ENCODE assay signal across 12 cellular contexts in genomic region chr5:181088289-181088688, GRCh38. TPM values are rescaled to one million over a fixed set of nuclear protein-coding genes. Genes with fewer than 3 reads are reported as not detected.
DNase-seq lines count a peak whose midpoint lies in the region; ATAC-seq and TF ChIP-seq lines count a peak whose summit lies in the region.
"Had no signal": no experiment of that assay in that cellular context is flagged by ENCODE, and none has a peak within 500 bp of the region (broad histone marks: within the 10 kb centered on the region; RNA-seq: fewer than 3 reads in every experiment).

No MANE protein-coding gene starts in this region.

- H3K79me2 ChIP-seq in neural progenitor cell (ENCODE audit: low read depth): no peaks in the 10 kb centered on the region

- DNase-seq in NCI-H82 (lab: John Stamatoyannopoulos, UW) (peak; percentile 32), NCI-H82 treated with DMSO at 0.1 percent for 48 hours (lab: John Stamatoyannopoulos, UW; ENCODE audit: unreplicated experiment) (no peak), HuH-7.5 (ENCODE audit: low spot score) (peak; percentile 62), cardiac fibroblast (ENCODE audit: low read depth in 2 of 2) (peak in 1 of 2 donors; percentile 28), neural progenitor cell (ENCODE audit: low spot score) (peak; percentile 65), DMS153 (lab: John Stamatoyannopoulos, UW) (no peak)
- DNase-seq: activated T-cell treated with anti-CD3 and anti-CD28 coated beads, Interleukin-2, amount 50 U/mL, for 1 hour; Peyer's patch had no signal

- no peaks in the 10 kb centered on the region for H4K20me1 ChIP-seq in neural progenitor cell (ENCODE audit: low read depth)
- H4K20me1 ChIP-seq: BLaER1 had no signal

- no peak overlapping the region for H3K27ac ChIP-seq in neural progenitor cell
- H3K27ac ChIP-seq: BLaER1, Peyer's patch had no signal

- TF ChIP-seq CTCF in cardiac fibroblast (IDR thresholded peaks at IDR 0.05; ENCODE audit: low read depth, low read length): peak; percentile 41
- peak; percentile 63 for TF ChIP-seq CTCF in neural progenitor cell (IDR thresholded peaks at IDR 0.05)

- no peaks in the 10 kb centered on the region for H3K9me3 Mint-ChIP-seq in neural progenitor cell

- peaks cover 53% of the 10 kb centered on the region for H3K27me3 ChIP-seq in neural progenitor cell
- H3K27me3 ChIP-seq: BLaER1, Peyer's patch had no signal

- no peaks in the 10 kb centered on the region for H3K9me3 ChIP-seq in neural progenitor cell (ENCODE audit: low read depth)
- H3K9me3 ChIP-seq: BLaER1, Peyer's patch had no signal

- no peak overlapping the region for H3K4me2 ChIP-seq in neural progenitor cell
- H3K4me2 ChIP-seq: BLaER1 had no signal

- H3K9ac ChIP-seq in neural progenitor cell: no peak overlapping the region
- H3K9ac ChIP-seq: BLaER1 had no signal

- peaks cover 19% of the 10 kb centered on the region for H3K4me1 Mint-ChIP-seq in neural progenitor cell

- H3K4me1 ChIP-seq in neural progenitor cell: no peaks in the 10 kb centered on the region
- H3K4me1 ChIP-seq: BLaER1, Peyer's patch had no signal

- H3K36me3 ChIP-seq in neural progenitor cell: no peaks in the 10 kb centered on the region
- H3K36me3 ChIP-seq: BLaER1, Peyer's patch had no signal

- H3K4me3 Mint-ChIP-seq in neural progenitor cell: peak overlapping the region; percentile 16

- H3K36me3 Mint-ChIP-seq in neural progenitor cell: no peaks in the 10 kb centered on the region

- H3K4me3 ChIP-seq in cardiac fibroblast (replicated peaks in 1 of 2; ENCODE audit: low read depth in 2 of 2, low read length in 2 of 2) (no peak overlapping the region), neural progenitor cell (no peak overlapping the region)
- H3K4me3 ChIP-seq: BLaER1, Peyer's patch had no signal

- H3K27ac Mint-ChIP-seq in neural progenitor cell: no peak overlapping the region

- ATAC-seq in HG03520 (IDR thresholded peaks at IDR 0.05; ENCODE audit: unreplicated experiment) (no peak), GM21576 (IDR thresholded peaks at IDR 0.05; ENCODE audit: unreplicated experiment) (no peak)

- H2AFZ ChIP-seq in neural progenitor cell (replicated peaks): no peak overlapping the region

- peaks cover 25% of the 10 kb centered on the region for H3K27me3 Mint-ChIP-seq in neural progenitor cell (ENCODE audit: insufficient read depth, low read depth)

- H3F3A ChIP-seq in neural progenitor cell (ENCODE audit: low read depth): no peaks in the 10 kb centered on the region

RNA-seq across cellular contexts. Expression of gene OR2V1, which starts 42.7 kb away (rescaled TPM):
- total RNA-seq in neural progenitor cell (ENCODE audit: low replicate concordance): not detected in 2 replicates
- total RNA-seq: myocyte, Peyer's patch had no signal

RNA-seq across cellular contexts. Expression of gene BTNL9, which starts 48.2 kb away (rescaled TPM):
- 0.24 and 0.56 TPM in 2 replicates for total RNA-seq in neural progenitor cell (ENCODE audit: low replicate concordance)
- total RNA-seq: myocyte had no signal

RNA-seq across cellular contexts. Expression of gene OR2V2, which starts 59.1 kb away (rescaled TPM):
- total RNA-seq in neural progenitor cell (ENCODE audit: low replicate concordance): not detected in 2 replicates
- total RNA-seq: myocyte, Peyer's patch had no signal

Comparison
In these comparisons a context has a peak if more than half of its experiments do, and no peak if none do; other contexts are left out.
1. DNase-seq: peak in NCI-H82 (single experiment), HuH-7.5 (single experiment) and neural progenitor cell (single experiment); none in NCI-H82 treated with DMSO at 0.1 percent for 48 hours (single experiment) and DMS153 (single experiment).